19 cellular contexts compared by ENCODE assay signal in genomic region chr14:90986510-90986909, GRCh38.
A peak's percentile ranks its signal among the peaks of the same experiment; 100 is the strongest.
DNase-seq lines count a peak whose midpoint lies in the region; ATAC-seq, FAIRE-seq and TF ChIP-seq lines count a peak whose summit lies in the region.
"Had no signal": no experiment of that assay in that cellular context is flagged by ENCODE, and none has a peak within 500 bp of the region (broad histone marks: within the 10 kb centered on the region; RNA-seq: fewer than 3 reads in every experiment).

No MANE protein-coding gene starts in this region.

- no peak overlapping the region for H2AFZ ChIP-seq in GM12878 (ENCODE audit: control insufficient read depth, low read depth, low read length)

- no peaks in the 10 kb centered on the region for H4K20me1 ChIP-seq in GM12878 (ENCODE audit: control insufficient read depth, insufficient read depth)

- no TSS peak for BruUV-seq in GM12878 (replicated peaks; lab: Mats Ljungman, UMichigan)

- TF ChIP-seq POLR2A in GM12878 (IDR thresholded peaks at IDR 0.05; ENCODE audit: low read depth, low read length) (no peak), upper lobe of left lung (IDR thresholded peaks at IDR 0.05) (no peak)

- in situ Hi-C loops in GM12878 (cut with MboI) (no loop called here), GM13976 (cut with MboI; ENCODE audit: low sequenced_read_pairs, unreplicated experiment) (no loop called here)

- intact Hi-C loops in GM12878 (cut with micrococcal nuclease; ENCODE audit: unreplicated experiment) = loop anchor here (5.0 to 10.0 kb wide), 3 partner anchors 71 to 186 kb away; no protein-coding TSS in a partner anchor
- intact Hi-C loops in mucosa of descending colon (cut with DNase I, micrococcal nuclease) = no loop called here

- H3K4me3 ChIP-seq in H7 (ENCODE audit: insufficient read depth, low read depth, low read length) (no peak overlapping the region), GM12878 (no peak overlapping the region), mucosa of descending colon (no peak overlapping the region), upper lobe of left lung (no peak overlapping the region)
- H3K4me3 ChIP-seq: heart right ventricle, prostate gland had no signal

- ATAC-seq in GM12878 (peak; percentile 63), mucosa of descending colon (peak; percentile 37), upper lobe of left lung (ENCODE audit: low FRiP score in 2 of 2) (no peak), HG03342 (IDR thresholded peaks at IDR 0.05; ENCODE audit: unreplicated experiment) (no peak)
- ATAC-seq: heart right ventricle had no signal

- FAIRE-seq in GM12878 (lab: Jason Lieb, UNC) = no peak
- FAIRE-seq: islet of Langerhans had no signal

- RAD21 ChIA-PET in GM12878 (lab: Charles Lee; ENCODE audit: unreplicated experiment) = interaction anchor here (0.6 to 2.0 kb wide), 8 partner anchors 17 to 187 kb away, joined by 3 to 11 read pairs (median 3); partner anchors contain the start of genes DGLUCY and RPS6KA5

- TF ChIP-seq CTCF in GM12878 (IDR thresholded peaks at IDR 0.05 in 2 of 3, conservative IDR thresholded peaks at IDR 0.05 in 1 of 3; ENCODE audit: control insufficient read depth in 2 of 3, extremely low read depth in 1 of 3, insufficient read depth in 1 of 3, low read depth in 3 of 3, low read length in 3 of 3) (peak; percentile 5 to 19 (median 18); a peak in 1 of 6 replicates), mucosa of descending colon (IDR thresholded peaks at IDR 0.05) (no peak), upper lobe of left lung (IDR thresholded peaks at IDR 0.05) (no peak), GM13976 (IDR thresholded peaks at IDR 0.05; ENCODE audit: borderline replicate concordance, control extremely low read depth, extremely low read depth, insufficient read depth, missing control alignments) (no peak)

- H3K27me3 ChIP-seq in H7 (ENCODE audit: control insufficient read depth, insufficient read depth, low read length) = no peaks in the 10 kb centered on the region
- H3K27me3 ChIP-seq in GM12878 (replicated peaks in 1 of 2; ENCODE audit: control insufficient read depth in 2 of 2, insufficient read depth in 2 of 2, low read length in 1 of 2) = no peaks in the 10 kb centered on the region
- H3K27me3 ChIP-seq in upper lobe of left lung = no peaks in the 10 kb centered on the region
- H3K27me3 ChIP-seq: heart right ventricle had no signal

- H3K9ac ChIP-seq in GM12878 (ENCODE audit: control insufficient read depth, insufficient read depth, low read length) = no peak overlapping the region

- SMC1A ChIA-PET in GM12878 (lab: Charles Lee; ENCODE audit: uncharacterized antibody, unreplicated experiment) = interaction anchor here (0.6 to 4.0 kb wide), 11 partner anchors 17 to 152 kb away, joined by 3 to 20 read pairs (median 6); partner anchors contain the start of gene RPS6KA5

- 100% methylated on average over 1 of the region's 1 CpG for WGBS in GM12878 (ENCODE audit: insufficient coverage, insufficient replicate concordance, low lambda C conversion rate, missing lambda C conversion rate)
- 60 to 68% methylated on average over 1 of the region's 1 CpG for WGBS in upper lobe of left lung, 2 donors

- H3K4me2 ChIP-seq in GM12878 (ENCODE audit: control insufficient read depth, insufficient read depth) = no peak overlapping the region

- H3K9me3 ChIP-seq in GM12878 (replicated peaks; ENCODE audit: control insufficient read depth, insufficient read depth, low read length) = no peaks in the 10 kb centered on the region
- no peaks in the 10 kb centered on the region for H3K9me3 ChIP-seq in mucosa of descending colon
- H3K9me3 ChIP-seq in upper lobe of left lung = no peaks in the 10 kb centered on the region
- H3K9me3 ChIP-seq: Caco-2, heart right ventricle, prostate gland had no signal

- TF ChIP-seq RAD21 in GM12878 (IDR thresholded peaks at IDR 0.05; ENCODE audit: insufficient read depth, low read depth, low read length) = peak; percentile 33

- peaks cover 14% of the 10 kb centered on the region for H3K4me1 ChIP-seq in GM12878 (ENCODE audit: control insufficient read depth, insufficient read depth, low read length)
- no peaks in the 10 kb centered on the region for H3K4me1 ChIP-seq in mucosa of descending colon (ENCODE audit: low read depth)
- no peaks in the 10 kb centered on the region for H3K4me1 ChIP-seq in upper lobe of left lung
- H3K4me1 ChIP-seq: Caco-2, heart right ventricle, prostate gland had no signal

- peak; percentile 16 for DNase-seq in H7
- DNase-seq in NCI-H69 (lab: John Stamatoyannopoulos, UW) = peak; percentile 20
- no peak for DNase-seq in GM12878 (ENCODE audit: low read depth, low spot score)
- DNase-seq in mucosa of descending colon = no peak
- DNase-seq in MV-4-11 (lab: John Stamatoyannopoulos, UW) = no peak
- no peak for DNase-seq in upper lobe of left lung
- DNase-seq in GM13976 (ENCODE audit: low spot score) = no peak
- DNase-seq: central memory CD4-positive, alpha-beta T cell; EL; heart right ventricle; NCI-H2227 treated with DMSO at 0.1 percent for 48 hours; SHP77 treated with DMSO at 0.1 percent for 48 hours; small intestine; stimulated activated CD4-positive, alpha-beta T cell treated with anti-CD3 and anti-CD28 coated beads, Interleukin-4, amount 100 ng/mL, for 4 hours had no signal

- CTCF ChIA-PET in GM12878 (lab: Yijun Ruan, JAX) = interaction anchor here (0.6 to 4.2 kb wide), 13 partner anchors 10 to 525 kb away, joined by 3 to 24 read pairs (median 4); partner anchors contain the start of gene DGLUCY

- H3K27ac ChIP-seq in GM12878 (ENCODE audit: control insufficient read depth, insufficient read depth) = no peak overlapping the region
- no peak overlapping the region for H3K27ac ChIP-seq in upper lobe of left lung
- H3K27ac ChIP-seq: heart right ventricle, prostate gland, VCaP had no signal

- H3K36me3 ChIP-seq in H7 (replicated peaks; ENCODE audit: control insufficient read depth, insufficient read depth, low read length) (no peaks in the 10 kb centered on the region), GM12878 (ENCODE audit: control insufficient read depth in 2 of 2, insufficient read depth in 2 of 2, low read length in 1 of 2) (no peaks in the 10 kb centered on the region), mucosa of descending colon (ENCODE audit: low read depth) (no peaks in the 10 kb centered on the region), upper lobe of left lung (no peaks in the 10 kb centered on the region)
- H3K36me3 ChIP-seq: heart right ventricle, prostate gland had no signal

- no peaks in the 10 kb centered on the region for H3K79me2 ChIP-seq in GM12878 (ENCODE audit: control insufficient read depth, insufficient read depth, low read length)

- no peak for TF ChIP-seq EP300 in GM12878 (IDR thresholded peaks at IDR 0.05; ENCODE audit: borderline replicate concordance in 1 of 2, control insufficient read depth in 1 of 2, low read depth in 2 of 2, low read length in 2 of 2)
- no peak for TF ChIP-seq EP300 in upper lobe of left lung (IDR thresholded peaks at IDR 0.05)

- POLR2A ChIA-PET in GM12878 (lab: Charles Lee) = interaction anchor here (1.0 kb wide), 1 partner anchor 128 kb away, joined by 4 read pairs; no protein-coding TSS in a partner anchor

TF ChIP-seq in GM12878, 131 proteins besides CTCF, POLR2A, EP300 and RAD21 (continues in another document):
- TF ChIP-seq IKZF1 (conservative IDR thresholded peaks at IDR 0.05) (no peak), USF1 (IDR thresholded peaks at IDR 0.05; ENCODE audit: borderline replicate concordance, extremely low read length, insufficient read depth, low read depth, low read length) (no peak), MTA3 (IDR thresholded peaks at IDR 0.05; ENCODE audit: borderline replicate concordance, low read length) (no peak), CBFB (IDR thresholded peaks at IDR 0.05; ENCODE audit: low read depth) (no peak), EGR1 (IDR thresholded peaks at IDR 0.05; ENCODE audit: borderline replicate concordance in 1 of 2, low read depth in 2 of 2, low read length in 2 of 2) (no peak), JUNB (IDR thresholded peaks at IDR 0.05) (no peak), BCL3 (IDR thresholded peaks at IDR 0.05; ENCODE audit: borderline replicate concordance, insufficient read depth, low read depth, low read length, poor library complexity, severe bottlenecking) (no peak), CREM (IDR thresholded peaks at IDR 0.05; ENCODE audit: low read depth) (no peak), YBX1 (IDR thresholded peaks at IDR 0.05) (no peak), MLLT1 (IDR thresholded peaks at IDR 0.05) (no peak), TAF1 (IDR thresholded peaks at IDR 0.05; ENCODE audit: borderline replicate concordance, low read depth, low read length) (no peak), HCFC1 (IDR thresholded peaks at IDR 0.05; ENCODE audit: low read length) (no peak), MTA2 (IDR thresholded peaks at IDR 0.05; ENCODE audit: low read depth) (no peak), FOXM1 (IDR thresholded peaks at IDR 0.05; ENCODE audit: low read depth, low read length) (no peak)

Comparison
In these comparisons a context has a peak if more than half of its experiments do, and no peak if none do; other contexts are left out.
1. DNase-seq: peak in H7 (single experiment) and NCI-H69 (single experiment); none in GM12878 (single experiment), mucosa of descending colon (0 of 3), MV-4-11 (single experiment), upper lobe of left lung (0 of 2) and GM13976 (single experiment).
2. ATAC-seq: peak in GM12878 (single experiment) and mucosa of descending colon (single experiment); none in upper lobe of left lung (0 of 2) and HG03342 (single experiment).
3. CTCF ChIP-seq: peak in GM12878 (3 of 3); none in mucosa of descending colon (single experiment), upper lobe of left lung (0 of 6) and GM13976 (single experiment).